Comparison of ENCODE assay signal across 1 cellular context in genomic region chr14:71142375-71143038, GRCh38.
TF ChIP-seq lines count a peak whose summit lies in the region.

No MANE protein-coding gene starts in this region.

TF ChIP-seq in GM23338, 12 proteins besides CTCF, POLR2A, EP300 and RAD21 (continued from another document):
- TF ChIP-seq ZNF462 (CRISPR knock-in tag; IDR thresholded peaks at IDR 0.05) (no peak), CREB1 (CRISPR knock-in tag; IDR thresholded peaks at IDR 0.05; ENCODE audit: low read depth) (no peak), STAT1 (IDR thresholded peaks at IDR 0.05; ENCODE audit: unreplicated experiment) (no peak), ETS1 (IDR thresholded peaks at IDR 0.05) (no peak)
